24 cellular contexts compared by ENCODE assay signal in the genomic region with DNA sequence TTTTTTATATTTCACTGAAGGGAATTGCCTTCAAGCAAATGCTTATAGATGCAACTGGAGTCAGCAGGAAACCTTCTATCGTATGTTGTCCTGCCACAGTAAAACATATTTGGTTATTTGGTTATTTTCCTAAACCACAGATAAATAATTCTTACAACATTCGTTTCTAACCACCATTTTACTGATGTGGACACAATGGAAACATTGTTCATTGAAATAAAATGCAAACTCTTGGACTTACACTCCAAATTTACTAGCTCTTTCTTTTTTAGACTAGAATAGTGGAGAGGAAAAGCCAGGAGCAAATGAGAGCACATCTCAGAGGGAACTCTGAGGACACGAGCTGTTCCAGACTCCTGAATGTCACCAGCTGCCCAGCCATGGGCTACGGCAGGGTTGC.
"Had no signal": no experiment of that assay in that cellular context is flagged by ENCODE, and none has a peak within 500 bp of the region (broad histone marks: within the 10 kb centered on the region; RNA-seq: fewer than 3 reads in every experiment).

No MANE protein-coding gene starts in this region.

- H3K4me3 ChIP-seq: adrenal gland, lower lobe of right lung, neural progenitor cell, spleen, testis, transverse colon had no signal

- ATAC-seq: activated CD4-positive, CD25-positive, alpha-beta regulatory T cell treated with anti-CD3 and anti-CD28 coated beads, Interleukin-2, amount 50 U/mL, for 24 hours; left lobe of liver; lower lobe of right lung; natural killer cell; right cardiac atrium had no signal

- DNase-seq: activated CD4-positive, alpha-beta T cell treated with anti-CD3 and anti-CD28 coated beads for 48 hours; activated CD4-positive, alpha-beta T cell treated with anti-CD3 and anti-CD28 coated beads, Interleukin-2, amount 50 U/mL, for 48 hours; activated CD8-positive, alpha-beta memory T cell treated with anti-CD3 and anti-CD28 coated beads for 24 hours; activated effector memory CD4-positive, alpha-beta T cell treated with Interleukin-2 at 50 U/mL for 16 hours; activated naive CD4-positive, alpha-beta T cell treated with Interleukin-2 at 50 U/mL for 16 hours; activated naive CD8-positive, alpha-beta T cell treated with anti-CD3 and anti-CD28 coated beads for 36 hours; adrenal gland; aorta; caudate nucleus; cortex of kidney; kidney glomerular epithelial cell; lower lobe of right lung; mesendoderm; natural killer cell; occipital lobe; right cardiac atrium; spleen; stimulated activated naive CD4-positive, alpha-beta T cell treated with Interleukin-2 at 50 U/mL for 16 hours; testis; transverse colon; WERI-Rb-1 had no signal
